Comparison of ENCODE assay signal across 22 cellular contexts in the genomic region with DNA sequence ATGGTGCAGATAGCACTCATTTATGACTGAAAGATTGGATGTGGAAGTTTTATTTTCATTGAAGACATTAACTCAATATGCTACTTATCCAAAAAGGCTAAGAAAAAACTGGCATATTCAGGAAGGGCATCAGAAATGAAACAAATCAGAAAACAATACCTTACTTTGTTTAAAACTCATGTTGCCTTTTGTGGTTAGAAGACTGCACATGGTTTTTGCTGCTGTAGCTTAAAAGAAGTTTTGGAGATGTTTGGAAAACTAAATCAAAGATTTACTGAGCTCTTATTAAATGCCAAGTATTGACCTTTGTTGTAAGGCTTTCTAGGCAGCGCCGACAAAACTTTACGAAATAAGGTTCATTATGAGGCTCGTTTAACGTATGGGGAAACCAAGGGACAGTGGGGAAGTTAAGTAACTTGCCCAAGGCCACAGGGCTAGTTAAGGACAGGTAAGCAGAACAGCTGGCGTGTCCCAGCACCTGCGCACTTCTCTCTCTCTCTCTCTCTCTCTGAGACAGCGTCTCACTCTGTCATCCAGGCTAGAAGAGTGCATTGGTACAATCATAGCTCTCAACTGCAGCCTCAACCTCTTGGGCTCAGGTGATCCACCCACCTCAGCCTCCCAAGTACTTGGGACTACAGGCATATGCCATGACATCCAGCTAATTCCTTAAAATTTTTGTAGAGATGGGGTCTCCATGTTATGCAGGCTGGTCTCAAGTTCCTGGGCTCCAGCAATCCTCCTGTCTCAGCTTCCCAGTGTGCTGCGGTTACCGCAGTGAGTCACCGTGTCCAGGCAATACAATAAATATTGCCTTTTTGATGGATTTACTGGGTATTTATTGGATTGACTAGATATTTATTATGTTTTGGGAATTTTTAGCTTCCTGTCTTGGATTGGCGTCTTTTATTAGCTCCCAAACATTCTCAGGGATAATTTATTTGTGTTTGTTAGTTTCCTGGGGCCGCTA. TPM values are rescaled to one million over a fixed set of nuclear protein-coding genes. Genes with fewer than 3 reads are reported as not detected.
DNase-seq lines count a peak whose midpoint lies in the region; ATAC-seq, FAIRE-seq and TF ChIP-seq lines count a peak whose summit lies in the region.
"Had no signal": no experiment of that assay in that cellular context is flagged by ENCODE, and none has a peak within 500 bp of the region (broad histone marks: within the 10 kb centered on the region; RNA-seq: fewer than 3 reads in every experiment).

No MANE protein-coding gene starts in this region.

- intact Hi-C loops in right lobe of liver (cut with DNase I) = no loop called here
- intact Hi-C loops in posterior vena cava (cut with DNase I) = no loop called here

- ATAC-seq in right lobe of liver = peak in 3 of 4 donors; percentile 10 to 35 (median 31)
- no peak for ATAC-seq in GM21576 (IDR thresholded peaks at IDR 0.05; ENCODE audit: unreplicated experiment)
- ATAC-seq: A549, SK-N-SH treated with all-trans-retinoic acid at 6 μM for 48 hours had no signal

- peaks cover 0 to 19% (median 0%) of the 10 kb centered on the region in 4 donors for H3K4me1 ChIP-seq in right lobe of liver
- H3K4me1 ChIP-seq: A549 had no signal

- TF ChIP-seq POLR2A in GM12891 (IDR thresholded peaks at IDR 0.05; ENCODE audit: low read depth, low read length) = peak; percentile 34
- no peak for TF ChIP-seq POLR2A in right lobe of liver (IDR thresholded peaks at IDR 0.05)

- H3K4me3 ChIP-seq in epithelial cell of esophagus (ENCODE audit: low read length) (no peak overlapping the region), right lobe of liver (no peak overlapping the region)
- H3K4me3 ChIP-seq: A549 had no signal

- no peaks in the 10 kb centered on the region for H3K36me3 ChIP-seq in right lobe of liver

- DNase-seq in GM12891 (ENCODE audit: insufficient read length, low spot score) (no peak), M059J (ENCODE audit: low read depth) (peak; percentile 15), epithelial cell of esophagus (ENCODE audit: low read depth) (peak; percentile 47), right lobe of liver (no peak), HPDE6-E6E7 (ENCODE audit: extremely low spot score) (no peak), posterior vena cava (ENCODE audit: low spot score) (no peak)
- DNase-seq in activated T-cell treated with anti-CD3 and anti-CD28 coated beads, Interleukin-2, amount 50 U/mL, for 1 hour = no peak
- DNase-seq: DMS53; EL; GF-D8; NCI-H1092 treated with DMSO at 0.1 percent for 48 hours; NCI-H1436 treated with DMSO at 0.1 percent for 48 hours; NCI-H1930; NCI-H226; NCI-H510A treated with DMSO at 0.1 percent for 48 hours; NCI-H774; NK-92 treated with Interleukin-12 subunit alpha and Interleukin-12 subunit beta, amount 100 ng/mL, for 24 hours; SIG-M5 had no signal

- H3K9me3 ChIP-seq in right lobe of liver = no peaks in the 10 kb centered on the region
- H3K9me3 ChIP-seq: A549 had no signal

- peak overlapping the region; percentile 20 to 81 (median 80) for H3K27ac ChIP-seq in right lobe of liver
- H3K27ac ChIP-seq: A549 had no signal

- 60% methylated on average over 5 of the region's 13 CpGs for WGBS in right lobe of liver (ENCODE audit: insufficient coverage, low coverage, low lambda C conversion rate, missing lambda C conversion rate)

- no peaks in the 10 kb centered on the region for H3K27me3 ChIP-seq in right lobe of liver

- TF ChIP-seq CTCF in epithelial cell of esophagus (IDR thresholded peaks at IDR 0.05; ENCODE audit: insufficient read depth, low read depth, low read length, missing control alignments) = no peak
- TF ChIP-seq CTCF in right lobe of liver (IDR thresholded peaks at IDR 0.05) = no peak

- FAIRE-seq in GM12891 (lab: Jason Lieb, UNC) = no peak
- FAIRE-seq: A549, D721Med had no signal

TF ChIP-seq in GM12891, 5 proteins besides CTCF, POLR2A, EP300 and RAD21:
- TF ChIP-seq SPI1 (IDR thresholded peaks at IDR 0.05; ENCODE audit: low read depth, low read length) = no peak
- no peak; the same call in 1 of the 2 replicates for TF ChIP-seq POLR2AphosphoS5 (IDR thresholded peaks at IDR 0.05; ENCODE audit: low read depth, low read length)
- TF ChIP-seq PAX5 (IDR thresholded peaks at IDR 0.05; ENCODE audit: insufficient read depth, low read length, severe bottlenecking) = no peak
- TF ChIP-seq TAF1 (IDR thresholded peaks at IDR 0.05; ENCODE audit: low read depth, low read length) = no peak

RNA-seq across cellular contexts. Expression of gene LRP2BP, which starts 16.1 kb away (rescaled TPM):
- 3.1 TPM for polyA plus RNA-seq in GM12891 (2012; ENCODE audit: low read depth, missing spikeins)
- 0.07 and 0.34 TPM in 2 replicates for total RNA-seq in M059J (2014; rRNA removed; shearing (Covaris generic))
- total RNA-seq in right lobe of liver = under 1 TPM; 0.19 to 0.37 (median 0.27) TPM
- total RNA-seq in posterior vena cava = 1 to 10 TPM in 1 of 2 donors, under 1 TPM in 1; 0.86 to 1.2 TPM

RNA-seq across cellular contexts. Expression of gene ANKRD37, which starts 17.0 kb away (rescaled TPM):
- 183 TPM for polyA plus RNA-seq in GM12891 (2012; ENCODE audit: low read depth, missing spikeins)
- 6.3 and 8.5 TPM in 2 replicates for total RNA-seq in M059J (2014; rRNA removed; shearing (Covaris generic))
- total RNA-seq in right lobe of liver = 10 to 100 TPM in 2 of 6 experiments, 1 to 10 TPM in 4; 3.9 to 19.0 (median 6.0) TPM
- 1 to 10 TPM; 9.7 to 9.8 TPM for total RNA-seq in posterior vena cava

RNA-seq across cellular contexts. Expression of gene UFSP2, which starts 46.2 kb away (rescaled TPM):
- polyA plus RNA-seq in GM12891 (2012; ENCODE audit: low read depth, missing spikeins) = 21.2 TPM
- total RNA-seq in M059J (2014; rRNA removed; shearing (Covaris generic)) = 27.2 TPM in 2 replicates
- 10 to 100 TPM; 12.8 to 17.6 (median 14.0) TPM for total RNA-seq in right lobe of liver
- 10 to 100 TPM; 40.3 to 51.8 TPM for total RNA-seq in posterior vena cava

Comparison
In these comparisons a context has a peak if more than half of its experiments do, and no peak if none do; other contexts are left out.
1. DNase-seq: peak in M059J (single experiment) and epithelial cell of esophagus (single experiment); none in GM12891 (single experiment), right lobe of liver (0 of 3), activated T-cell treated with anti-CD3 and anti-CD28 coated beads, Interleukin-2, amount 50 U/mL, for 1 hour (single experiment), HPDE6-E6E7 (single experiment) and posterior vena cava (single experiment).